Comparison of ENCODE assay signal across 1 cellular context in genomic region chr3:134373942-134374790, GRCh38.
A peak's percentile ranks its signal among the peaks of the same experiment; 100 is the strongest.
TF ChIP-seq lines count a peak whose summit lies in the region.

Gene AMOTL2 (minus strand): TSS chr3:134374447. CDS start chr3:134371433, 3,014 bp downstream.

TF ChIP-seq in HepG2, 621 proteins besides CTCF, POLR2A, EP300 and RAD21 (continued from another document and continues in another):
- no peak for TF ChIP-seq ZNF546 (CRISPR knock-in tag; conservative IDR thresholded peaks at IDR 0.05)
- no peak for TF ChIP-seq PRDM10 (CRISPR knock-in tag; IDR thresholded peaks at IDR 0.05; ENCODE audit: low read depth)
- TF ChIP-seq, protein P1, sequence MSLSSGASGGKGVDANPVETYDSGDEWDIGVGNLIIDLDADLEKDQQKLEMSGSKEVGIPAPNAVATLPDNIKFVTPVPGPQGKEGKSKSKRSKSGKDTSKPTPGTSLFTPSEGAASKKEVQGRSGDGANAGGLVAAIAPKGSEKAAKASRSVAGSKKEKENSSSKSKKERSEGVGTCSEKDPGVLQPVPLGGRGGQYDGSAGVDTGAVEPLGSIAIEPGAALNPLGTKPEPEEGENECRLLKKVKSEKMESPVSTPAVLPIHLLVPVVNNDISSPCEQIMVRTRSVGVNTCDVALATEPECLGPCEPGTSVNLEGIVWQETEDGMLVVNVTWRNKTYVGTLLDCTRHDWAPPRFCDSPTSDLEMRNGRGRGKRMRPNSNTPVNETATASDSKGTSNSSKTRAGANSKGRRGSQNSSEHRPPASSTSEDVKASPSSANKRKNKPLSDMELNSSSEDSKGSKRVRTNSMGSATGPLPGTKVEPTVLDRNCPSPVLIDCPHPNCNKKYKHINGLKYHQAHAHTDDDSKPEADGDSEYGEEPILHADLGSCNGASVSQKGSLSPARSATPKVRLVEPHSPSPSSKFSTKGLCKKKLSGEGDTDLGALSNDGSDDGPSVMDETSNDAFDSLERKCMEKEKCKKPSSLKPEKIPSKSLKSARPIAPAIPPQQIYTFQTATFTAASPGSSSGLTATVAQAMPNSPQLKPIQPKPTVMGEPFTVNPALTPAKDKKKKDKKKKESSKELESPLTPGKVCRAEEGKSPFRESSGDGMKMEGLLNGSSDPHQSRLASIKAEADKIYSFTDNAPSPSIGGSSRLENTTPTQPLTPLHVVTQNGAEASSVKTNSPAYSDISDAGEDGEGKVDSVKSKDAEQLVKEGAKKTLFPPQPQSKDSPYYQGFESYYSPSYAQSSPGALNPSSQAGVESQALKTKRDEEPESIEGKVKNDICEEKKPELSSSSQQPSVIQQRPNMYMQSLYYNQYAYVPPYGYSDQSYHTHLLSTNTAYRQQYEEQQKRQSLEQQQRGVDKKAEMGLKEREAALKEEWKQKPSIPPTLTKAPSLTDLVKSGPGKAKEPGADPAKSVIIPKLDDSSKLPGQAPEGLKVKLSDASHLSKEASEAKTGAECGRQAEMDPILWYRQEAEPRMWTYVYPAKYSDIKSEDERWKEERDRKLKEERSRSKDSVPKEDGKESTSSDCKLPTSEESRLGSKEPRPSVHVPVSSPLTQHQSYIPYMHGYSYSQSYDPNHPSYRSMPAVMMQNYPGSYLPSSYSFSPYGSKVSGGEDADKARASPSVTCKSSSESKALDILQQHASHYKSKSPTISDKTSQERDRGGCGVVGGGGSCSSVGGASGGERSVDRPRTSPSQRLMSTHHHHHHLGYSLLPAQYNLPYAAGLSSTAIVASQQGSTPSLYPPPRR (CRISPR knock-in tag; IDR thresholded peaks at IDR 0.05; ENCODE audit: borderline replicate concordance): peak; percentile 83; the same call in 1 of the 2 replicates
- no peak for TF ChIP-seq ZNF460 (CRISPR knock-in tag; IDR thresholded peaks at IDR 0.05; ENCODE audit: borderline replicate concordance)
- no peak for TF ChIP-seq ZKSCAN8 (CRISPR knock-in tag; IDR thresholded peaks at IDR 0.05; ENCODE audit: borderline replicate concordance)
- no peak for TF ChIP-seq THYN1 (CRISPR knock-in tag; IDR thresholded peaks at IDR 0.05; ENCODE audit: borderline replicate concordance, low read depth)
- no peak for TF ChIP-seq ARID3A (IDR thresholded peaks at IDR 0.05; ENCODE audit: low read depth, low read length)
- TF ChIP-seq ZNF75D (CRISPR knock-in tag; IDR thresholded peaks at IDR 0.05; ENCODE audit: borderline replicate concordance): no peak
- no peak for TF ChIP-seq ZNF251 (CRISPR knock-in tag; IDR thresholded peaks at IDR 0.05)
- TF ChIP-seq CCDC6 (CRISPR knock-in tag; IDR thresholded peaks at IDR 0.05): peak; percentile 69; the same call in 1 of the 2 replicates
- TF ChIP-seq, protein P2, sequence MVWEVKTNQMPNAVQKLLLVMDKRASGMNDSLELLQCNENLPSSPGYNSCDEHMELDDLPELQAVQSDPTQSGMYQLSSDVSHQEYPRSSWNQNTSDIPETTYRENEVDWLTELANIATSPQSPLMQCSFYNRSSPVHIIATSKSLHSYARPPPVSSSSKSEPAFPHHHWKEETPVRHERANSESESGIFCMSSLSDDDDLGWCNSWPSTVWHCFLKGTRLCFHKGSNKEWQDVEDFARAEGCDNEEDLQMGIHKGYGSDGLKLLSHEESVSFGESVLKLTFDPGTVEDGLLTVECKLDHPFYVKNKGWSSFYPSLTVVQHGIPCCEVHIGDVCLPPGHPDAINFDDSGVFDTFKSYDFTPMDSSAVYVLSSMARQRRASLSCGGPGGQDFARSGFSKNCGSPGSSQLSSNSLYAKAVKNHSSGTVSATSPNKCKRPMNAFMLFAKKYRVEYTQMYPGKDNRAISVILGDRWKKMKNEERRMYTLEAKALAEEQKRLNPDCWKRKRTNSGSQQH (CRISPR knock-in tag; IDR thresholded peaks at IDR 0.05; ENCODE audit: low read depth): peak; percentile 10; the same call in 1 of the 2 replicates
- TF ChIP-seq IRF2 (CRISPR knock-in tag; IDR thresholded peaks at IDR 0.05): no peak
- no peak for TF ChIP-seq ZZZ3 (CRISPR knock-in tag; IDR thresholded peaks at IDR 0.05; ENCODE audit: borderline replicate concordance)
- TF ChIP-seq ZNF557 (CRISPR knock-in tag; IDR thresholded peaks at IDR 0.05): peak; percentile 51; the same call in 1 of the 2 replicates
- TF ChIP-seq, protein P3, sequence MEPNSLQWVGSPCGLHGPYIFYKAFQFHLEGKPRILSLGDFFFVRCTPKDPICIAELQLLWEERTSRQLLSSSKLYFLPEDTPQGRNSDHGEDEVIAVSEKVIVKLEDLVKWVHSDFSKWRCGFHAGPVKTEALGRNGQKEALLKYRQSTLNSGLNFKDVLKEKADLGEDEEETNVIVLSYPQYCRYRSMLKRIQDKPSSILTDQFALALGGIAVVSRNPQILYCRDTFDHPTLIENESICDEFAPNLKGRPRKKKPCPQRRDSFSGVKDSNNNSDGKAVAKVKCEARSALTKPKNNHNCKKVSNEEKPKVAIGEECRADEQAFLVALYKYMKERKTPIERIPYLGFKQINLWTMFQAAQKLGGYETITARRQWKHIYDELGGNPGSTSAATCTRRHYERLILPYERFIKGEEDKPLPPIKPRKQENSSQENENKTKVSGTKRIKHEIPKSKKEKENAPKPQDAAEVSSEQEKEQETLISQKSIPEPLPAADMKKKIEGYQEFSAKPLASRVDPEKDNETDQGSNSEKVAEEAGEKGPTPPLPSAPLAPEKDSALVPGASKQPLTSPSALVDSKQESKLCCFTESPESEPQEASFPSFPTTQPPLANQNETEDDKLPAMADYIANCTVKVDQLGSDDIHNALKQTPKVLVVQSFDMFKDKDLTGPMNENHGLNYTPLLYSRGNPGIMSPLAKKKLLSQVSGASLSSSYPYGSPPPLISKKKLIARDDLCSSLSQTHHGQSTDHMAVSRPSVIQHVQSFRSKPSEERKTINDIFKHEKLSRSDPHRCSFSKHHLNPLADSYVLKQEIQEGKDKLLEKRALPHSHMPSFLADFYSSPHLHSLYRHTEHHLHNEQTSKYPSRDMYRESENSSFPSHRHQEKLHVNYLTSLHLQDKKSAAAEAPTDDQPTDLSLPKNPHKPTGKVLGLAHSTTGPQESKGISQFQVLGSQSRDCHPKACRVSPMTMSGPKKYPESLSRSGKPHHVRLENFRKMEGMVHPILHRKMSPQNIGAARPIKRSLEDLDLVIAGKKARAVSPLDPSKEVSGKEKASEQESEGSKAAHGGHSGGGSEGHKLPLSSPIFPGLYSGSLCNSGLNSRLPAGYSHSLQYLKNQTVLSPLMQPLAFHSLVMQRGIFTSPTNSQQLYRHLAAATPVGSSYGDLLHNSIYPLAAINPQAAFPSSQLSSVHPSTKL (CRISPR knock-in tag; IDR thresholded peaks at IDR 0.05): peak; percentile 89
- no peak for TF ChIP-seq XBP1 (CRISPR knock-in tag; IDR thresholded peaks at IDR 0.05)
- TF ChIP-seq ZNF33B (CRISPR knock-in tag; IDR thresholded peaks at IDR 0.05): no peak; the same call in 1 of the 2 replicates
- peak; percentile 50; the same call in 1 of the 2 replicates for TF ChIP-seq GATAD2A (CRISPR knock-in tag; IDR thresholded peaks at IDR 0.05)
- TF ChIP-seq CAMTA2 (CRISPR knock-in tag; IDR thresholded peaks at IDR 0.05; ENCODE audit: borderline replicate concordance): no peak; the same call in 1 of the 2 replicates
- TF ChIP-seq, protein P4, sequence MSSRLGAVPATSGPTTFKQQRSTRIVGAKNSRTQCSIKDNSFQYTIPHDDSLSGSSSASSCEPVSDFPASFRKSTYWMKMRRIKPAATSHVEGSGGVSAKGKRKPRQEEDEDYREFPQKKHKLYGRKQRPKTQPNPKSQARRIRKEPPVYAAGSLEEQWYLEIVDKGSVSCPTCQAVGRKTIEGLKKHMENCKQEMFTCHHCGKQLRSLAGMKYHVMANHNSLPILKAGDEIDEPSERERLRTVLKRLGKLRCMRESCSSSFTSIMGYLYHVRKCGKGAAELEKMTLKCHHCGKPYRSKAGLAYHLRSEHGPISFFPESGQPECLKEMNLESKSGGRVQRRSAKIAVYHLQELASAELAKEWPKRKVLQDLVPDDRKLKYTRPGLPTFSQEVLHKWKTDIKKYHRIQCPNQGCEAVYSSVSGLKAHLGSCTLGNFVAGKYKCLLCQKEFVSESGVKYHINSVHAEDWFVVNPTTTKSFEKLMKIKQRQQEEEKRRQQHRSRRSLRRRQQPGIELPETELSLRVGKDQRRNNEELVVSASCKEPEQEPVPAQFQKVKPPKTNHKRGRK (CRISPR knock-in tag; IDR thresholded peaks at IDR 0.05): no peak
- peak; percentile 80; the same call in 1 of the 2 replicates for TF ChIP-seq RXRB (CRISPR knock-in tag; IDR thresholded peaks at IDR 0.05; ENCODE audit: borderline replicate concordance)
- no peak for TF ChIP-seq MAFF (IDR thresholded peaks at IDR 0.05; ENCODE audit: low read depth, low read length)
- 0 out of 2 replicates have a peak, but pooled peaks have one; percentile 24 for TF ChIP-seq ZNF629 (CRISPR knock-in tag; conservative IDR thresholded peaks at IDR 0.05)
- TF ChIP-seq MXI1 (IDR thresholded peaks at IDR 0.05; ENCODE audit: borderline replicate concordance, low read depth, low read length): no peak
- TF ChIP-seq PHF5A (CRISPR knock-in tag; IDR thresholded peaks at IDR 0.05; ENCODE audit: low read depth, unreplicated experiment): peak; percentile 22
- no peak for TF ChIP-seq KAT8 (CRISPR knock-in tag; IDR thresholded peaks at IDR 0.05)
- TF ChIP-seq ZKSCAN5 (CRISPR knock-in tag; IDR thresholded peaks at IDR 0.05): no peak
- peak; percentile 66; the same call in 1 of the 2 replicates for TF ChIP-seq ZNF205 (CRISPR knock-in tag; IDR thresholded peaks at IDR 0.05)
- no peak for TF ChIP-seq ZNF792 (CRISPR knock-in tag; IDR thresholded peaks at IDR 0.05)
- TF ChIP-seq PHF21A (CRISPR knock-in tag; IDR thresholded peaks at IDR 0.05): peak; percentile 80
- TF ChIP-seq, protein P5, sequence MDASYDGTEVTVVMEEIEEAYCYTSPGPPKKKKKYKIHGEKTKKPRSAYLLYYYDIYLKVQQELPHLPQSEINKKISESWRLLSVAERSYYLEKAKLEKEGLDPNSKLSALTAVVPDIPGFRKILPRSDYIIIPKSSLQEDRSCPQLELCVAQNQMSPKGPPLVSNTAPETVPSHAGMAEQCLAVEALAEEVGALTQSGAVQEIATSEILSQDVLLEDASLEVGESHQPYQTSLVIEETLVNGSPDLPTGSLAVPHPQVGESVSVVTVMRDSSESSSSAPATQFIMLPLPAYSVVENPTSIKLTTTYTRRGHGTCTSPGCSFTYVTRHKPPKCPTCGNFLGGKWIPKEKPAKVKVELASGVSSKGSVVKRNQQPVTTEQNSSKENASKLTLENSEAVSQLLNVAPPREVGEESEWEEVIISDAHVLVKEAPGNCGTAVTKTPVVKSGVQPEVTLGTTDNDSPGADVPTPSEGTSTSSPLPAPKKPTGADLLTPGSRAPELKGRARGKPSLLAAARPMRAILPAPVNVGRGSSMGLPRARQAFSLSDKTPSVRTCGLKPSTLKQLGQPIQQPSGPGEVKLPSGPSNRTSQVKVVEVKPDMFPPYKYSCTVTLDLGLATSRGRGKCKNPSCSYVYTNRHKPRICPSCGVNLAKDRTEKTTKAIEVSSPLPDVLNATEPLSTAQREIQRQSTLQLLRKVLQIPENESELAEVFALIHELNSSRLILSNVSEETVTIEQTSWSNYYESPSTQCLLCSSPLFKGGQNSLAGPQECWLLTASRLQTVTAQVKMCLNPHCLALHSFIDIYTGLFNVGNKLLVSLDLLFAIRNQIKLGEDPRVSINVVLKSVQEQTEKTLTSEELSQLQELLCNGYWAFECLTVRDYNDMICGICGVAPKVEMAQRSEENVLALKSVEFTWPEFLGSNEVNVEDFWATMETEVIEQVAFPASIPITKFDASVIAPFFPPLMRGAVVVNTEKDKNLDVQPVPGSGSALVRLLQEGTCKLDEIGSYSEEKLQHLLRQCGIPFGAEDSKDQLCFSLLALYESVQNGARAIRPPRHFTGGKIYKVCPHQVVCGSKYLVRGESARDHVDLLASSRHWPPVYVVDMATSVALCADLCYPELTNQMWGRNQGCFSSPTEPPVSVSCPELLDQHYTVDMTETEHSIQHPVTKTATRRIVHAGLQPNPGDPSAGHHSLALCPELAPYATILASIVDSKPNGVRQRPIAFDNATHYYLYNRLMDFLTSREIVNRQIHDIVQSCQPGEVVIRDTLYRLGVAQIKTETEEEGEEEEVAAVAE (CRISPR knock-in tag; IDR thresholded peaks at IDR 0.05; ENCODE audit: borderline replicate concordance): peak; percentile 56; the same call in 1 of the 2 replicates
- TF ChIP-seq HNRNPL (IDR thresholded peaks at IDR 0.05; ENCODE audit: low read depth, low read length): 0 out of 2 replicates have a peak, but pooled peaks have one; percentile 36
- peak; percentile 77; the same call in 1 of the 2 replicates for TF ChIP-seq ZNF564 (CRISPR knock-in tag; IDR thresholded peaks at IDR 0.05)
- TF ChIP-seq GLI4 (CRISPR knock-in tag; IDR thresholded peaks at IDR 0.05; ENCODE audit: borderline replicate concordance): no peak
- no peak for TF ChIP-seq MIER3 (CRISPR knock-in tag; IDR thresholded peaks at IDR 0.05; ENCODE audit: borderline replicate concordance)
- TF ChIP-seq, protein P6, sequence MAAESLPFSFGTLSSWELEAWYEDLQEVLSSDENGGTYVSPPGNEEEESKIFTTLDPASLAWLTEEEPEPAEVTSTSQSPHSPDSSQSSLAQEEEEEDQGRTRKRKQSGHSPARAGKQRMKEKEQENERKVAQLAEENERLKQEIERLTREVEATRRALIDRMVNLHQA (CRISPR knock-in tag; IDR thresholded peaks at IDR 0.05): no peak
- peak; percentile 60 for TF ChIP-seq ZMYM4 (CRISPR knock-in tag; IDR thresholded peaks at IDR 0.05)
